Comparison of ENCODE assay signal across 16 cellular contexts in genomic region chr12:109421355-109422087, GRCh38. TPM values are rescaled to one million over a fixed set of nuclear protein-coding genes. Genes with fewer than 3 reads are reported as not detected.
DNase-seq lines count a peak whose midpoint lies in the region; ATAC-seq, FAIRE-seq and TF ChIP-seq lines count a peak whose summit lies in the region.
"Had no signal": no experiment of that assay in that cellular context is flagged by ENCODE, and none has a peak within 500 bp of the region (broad histone marks: within the 10 kb centered on the region; RNA-seq: fewer than 3 reads in every experiment).

No MANE protein-coding gene starts in this region.

- ATAC-seq in HepG2: no peak
- no peak for ATAC-seq in right lobe of liver
- ATAC-seq in IMR-90 (ENCODE audit: low read depth): no peak; the same call in 1 of the 2 replicates

- H2BK120ac ChIP-seq in IMR-90 (ENCODE audit: low read depth, low read length): no peak overlapping the region
- no peak overlapping the region for H2BK120ac ChIP-seq in mesendoderm (ENCODE audit: low read depth, low read length)

- TF ChIP-seq RAD21 in HepG2 (CRISPR knock-in tag; IDR thresholded peaks at IDR 0.05) (no peak), IMR-90 (IDR thresholded peaks at IDR 0.05; ENCODE audit: low read length) (no peak)

- H3K9ac ChIP-seq in HepG2 (ENCODE audit: insufficient read depth, low read depth, low read length) (no peak overlapping the region), IMR-90 (ENCODE audit: low read depth, low read length) (no peak overlapping the region), mammary epithelial cell (ENCODE audit: insufficient read depth, low read length) (no peak overlapping the region), mesendoderm (ENCODE audit: low read length) (no peak overlapping the region)
- H3K9ac ChIP-seq: KMS-11 had no signal

- H4K8ac ChIP-seq in IMR-90 (ENCODE audit: low read depth in 2 of 2, low read length in 2 of 2): no peak overlapping the region
- no peak overlapping the region for H4K8ac ChIP-seq in mesendoderm (ENCODE audit: low read depth, low read length)

- H3K9me3 ChIP-seq in HepG2 (ENCODE audit: low read length): no peaks in the 10 kb centered on the region
- no peaks in the 10 kb centered on the region for H3K9me3 ChIP-seq in right lobe of liver
- no peaks in the 10 kb centered on the region for H3K9me3 ChIP-seq in IMR-90 (ENCODE audit: control insufficient read depth, insufficient read depth, low read length)
- H3K9me3 ChIP-seq in spleen: peaks cover 0 to 7% (median 0%) of the 10 kb centered on the region in 8 donors
- no peaks in the 10 kb centered on the region for H3K9me3 ChIP-seq in mammary epithelial cell (replicated peaks; ENCODE audit: insufficient read depth, low read length)
- H3K9me3 ChIP-seq: HAP-1 had no signal

- TF ChIP-seq EP300 in HepG2 (IDR thresholded peaks at IDR 0.05; ENCODE audit: low read depth in 2 of 2, low read length in 2 of 2) (no peak), HepG2 (CRISPR knock-in tag; IDR thresholded peaks at IDR 0.05; ENCODE audit: borderline replicate concordance) (no peak)

- 0 out of 2 replicates have a peak, but pooled peaks cover 2% of the 10 kb centered on the region for H3K9me1 ChIP-seq in IMR-90 (ENCODE audit: insufficient read depth, low read length)

- H3K79me1 ChIP-seq in IMR-90 (ENCODE audit: low read depth in 1 of 2, low read length in 2 of 2) (no peaks in the 10 kb centered on the region), mesendoderm (ENCODE audit: low read length) (no peaks in the 10 kb centered on the region)

- H3K36me3 ChIP-seq in HepG2 (replicated peaks in 1 of 2; ENCODE audit: control insufficient read depth in 1 of 2, insufficient read depth in 2 of 2, low read length in 2 of 2) (no peaks in the 10 kb centered on the region), right lobe of liver (no peaks in the 10 kb centered on the region), IMR-90 (ENCODE audit: control insufficient read depth, insufficient read depth, low read length) (no peaks in the 10 kb centered on the region), spleen (no peaks in the 10 kb centered on the region), mammary epithelial cell (ENCODE audit: insufficient read depth, low read length) (no peaks in the 10 kb centered on the region), mesendoderm (ENCODE audit: control insufficient read depth, insufficient read depth, low read length) (no peaks in the 10 kb centered on the region)
- H3K36me3 ChIP-seq: HAP-1 had no signal

- TF ChIP-seq CTCF in HepG2 (CRISPR knock-in tag; IDR thresholded peaks at IDR 0.05): no peak
- TF ChIP-seq CTCF in right lobe of liver (IDR thresholded peaks at IDR 0.05): no peak
- no peak for TF ChIP-seq CTCF in IMR-90 (conservative IDR thresholded peaks at IDR 0.05; ENCODE audit: low read depth, low read length)
- no peak for TF ChIP-seq CTCF in fibroblast of the aortic adventitia (IDR thresholded peaks at IDR 0.05; ENCODE audit: insufficient read depth, low read length)
- no peak for TF ChIP-seq CTCF in spleen (IDR thresholded peaks at IDR 0.05 in 8 of 11, conservative IDR thresholded peaks at IDR 0.05 in 3 of 11)
- TF ChIP-seq CTCF in mammary epithelial cell (conservative IDR thresholded peaks at IDR 0.05 in 1 of 2, IDR thresholded peaks at IDR 0.05 in 1 of 2; ENCODE audit: extremely low read depth in 1 of 2, insufficient read depth in 1 of 2, low read depth in 1 of 2, low read length in 2 of 2): no peak

- no peak overlapping the region for H4K5ac ChIP-seq in IMR-90 (ENCODE audit: low read depth, low read length)
- no peak overlapping the region for H4K5ac ChIP-seq in mesendoderm (ENCODE audit: low read length)

- no peak overlapping the region for H3K14ac ChIP-seq in IMR-90 (replicated peaks; ENCODE audit: low read depth, low read length)

- H3K23ac ChIP-seq in IMR-90 (ENCODE audit: low read depth, low read length) (no peak overlapping the region), mesendoderm (ENCODE audit: low read length) (no peak overlapping the region)

- H3K4me1 ChIP-seq in HepG2 (ENCODE audit: insufficient read depth, low read length) (no peaks in the 10 kb centered on the region), right lobe of liver (no peaks in the 10 kb centered on the region), IMR-90 (ENCODE audit: control insufficient read depth, insufficient read depth, low read length) (no peaks in the 10 kb centered on the region; the same call in none of the 2 replicates), spleen (no peaks in the 10 kb centered on the region), mammary epithelial cell (ENCODE audit: insufficient read depth, low read length) (no peaks in the 10 kb centered on the region), mesendoderm (ENCODE audit: control insufficient read depth, low read depth, low read length) (no peaks in the 10 kb centered on the region)

- H3K27ac ChIP-seq in HepG2 (ENCODE audit: extremely low read length, insufficient read depth, low read length) (no peak overlapping the region), right lobe of liver (no peak overlapping the region), IMR-90 (ENCODE audit: insufficient read depth, low read length) (no peak overlapping the region), spleen (no peak overlapping the region), mammary epithelial cell (ENCODE audit: insufficient read depth, low read depth, low read length) (no peak overlapping the region), mesendoderm (ENCODE audit: low read depth, low read length) (no peak overlapping the region)
- H3K27ac ChIP-seq: C4-2B, KMS-11 had no signal

- POLR2A ChIA-PET in HepG2 (lab: Yijun Ruan, JAX) (no interaction called here), IMR-90 (lab: Charles Lee; ENCODE audit: unreplicated experiment) (no interaction called here)

- WGBS in HepG2 (ENCODE audit: low lambda C conversion rate): 28% methylated on average over 6 of the region's 8 CpGs
- 77% methylated on average over 6 of the region's 8 CpGs for WGBS in right lobe of liver (ENCODE audit: insufficient coverage, low coverage, low lambda C conversion rate, missing lambda C conversion rate)
- no CpG with 5 or more reads among the region's 8 CpGs for WGBS in IMR-90 (ENCODE audit: extremely low coverage in 2 of 2, insufficient read length in 1 of 2), 2 experiments
- WGBS in spleen, 5 donors: 69 to 86% (median 79%) methylated on average over 8 of the region's 8 CpGs
- WGBS in mammary epithelial cell (ENCODE audit: low coverage, missing lambda C conversion rate): 46% methylated on average over 7 of the region's 8 CpGs
- WGBS in mesendoderm (ENCODE audit: extremely low coverage, insufficient coverage, low lambda C conversion rate): no CpG with 5 or more reads among the region's 8 CpGs

- H2AFZ ChIP-seq in HepG2 (ENCODE audit: low read length) (no peak overlapping the region), IMR-90 (replicated peaks; ENCODE audit: low read length, poor library complexity) (peak overlapping the region; percentile 5), mammary epithelial cell (ENCODE audit: low read depth, low read length) (no peak overlapping the region)

- no peak for FAIRE-seq in HepG2 (lab: Jason Lieb, UNC)
- FAIRE-seq: GM12891 had no signal

- H2AK5ac ChIP-seq in IMR-90 (ENCODE audit: low read depth, low read length): no peak overlapping the region
- no peak overlapping the region for H2AK5ac ChIP-seq in mesendoderm (ENCODE audit: low read length)

- H2BK20ac ChIP-seq in IMR-90 (ENCODE audit: low read depth, low read length): no peak overlapping the region

- no peak overlapping the region for H4K91ac ChIP-seq in IMR-90 (ENCODE audit: insufficient read depth, low read depth, low read length)

- no peak overlapping the region for H3K4ac ChIP-seq in IMR-90 (ENCODE audit: low read depth, low read length)
- H3K4ac ChIP-seq in mesendoderm (ENCODE audit: low read depth, low read length): no peak overlapping the region

- no TSS peak for BruUV-seq in HepG2 (replicated peaks; lab: Mats Ljungman, UMichigan)
- BruUV-seq in IMR-90 (replicated peaks; lab: Mats Ljungman, UMichigan): no TSS peak
- no TSS peak for BruUV-seq in mammary epithelial cell (replicated peaks; lab: Mats Ljungman, UMichigan)

- in situ Hi-C loops in HepG2 (cut with HindIII; ENCODE audit: extremely low pct_ligation_motif_present, low pct_unique_long_range_greater_than_20kb) (no loop called here), IMR-90 (cut with MboI; ENCODE audit: low sequenced_read_pairs) (loop anchor here (10.0 kb wide), 1 partner anchor 353 kb away; no protein-coding TSS in a partner anchor), mammary epithelial cell (cut with MboI; ENCODE audit: low sequenced_read_pairs in 2 of 2) (loop anchor here (10.0 kb wide), 1 partner anchor 353 kb away; no protein-coding TSS in a partner anchor)

- no peak overlapping the region for H3K56ac ChIP-seq in IMR-90 (ENCODE audit: extremely low read depth, insufficient read depth, low read length)
- no peak overlapping the region for H3K56ac ChIP-seq in mesendoderm (ENCODE audit: low read length)

- H3K4me2 ChIP-seq in HepG2 (ENCODE audit: low read depth, low read length) (no peak overlapping the region), IMR-90 (ENCODE audit: low read depth, low read length) (no peak overlapping the region), mammary epithelial cell (ENCODE audit: insufficient read depth, low read depth, low read length) (no peak overlapping the region), mesendoderm (ENCODE audit: low read length) (no peak overlapping the region)
- H3K4me2 ChIP-seq: KMS-11 had no signal

- CTCF ChIA-PET in HepG2 (lab: Yijun Ruan, JAX; ENCODE audit: low intra/inter-chr PET ratio, low total read pairs): no interaction called here
- CTCF ChIA-PET in IMR-90 (lab: Yijun Ruan, JAX): no interaction called here
- CTCF ChIA-PET in mammary epithelial cell (lab: Charles Lee; ENCODE audit: low non-redundant PET): no interaction called here

- H2BK5ac ChIP-seq in IMR-90 (ENCODE audit: low read depth, low read length, poor library complexity, severe bottlenecking) (no peak overlapping the region), mesendoderm (ENCODE audit: low read length) (no peak overlapping the region)

- intact Hi-C loops in HepG2 (cut with micrococcal nuclease; ENCODE audit: unreplicated experiment) (no loop called here), right lobe of liver (cut with DNase I) (no loop called here), IMR-90 (cut with micrococcal nuclease) (no loop called here), spleen (cut with DNase I; ENCODE audit: low total_unique reads) (no loop called here), mammary epithelial cell (cut with micrococcal nuclease) (no loop called here)

- H4K20me1 ChIP-seq in HepG2 (ENCODE audit: insufficient read depth, low read length) (no peaks in the 10 kb centered on the region), IMR-90 (ENCODE audit: insufficient read depth, low read length) (no peaks in the 10 kb centered on the region), mammary epithelial cell (ENCODE audit: insufficient read depth, low read length) (peaks cover 2% of the 10 kb centered on the region)

- dilution Hi-C loops in IMR-90 (cut with HindIII; ENCODE audit: low sequenced_read_pairs, unreplicated experiment): no loop called here
- dilution Hi-C loops in mammary epithelial cell (cut with HindIII; ENCODE audit: low sequenced_read_pairs): no loop called here

- no peak overlapping the region for H2BK15ac ChIP-seq in IMR-90 (ENCODE audit: low read depth, low read length)
- H2BK15ac ChIP-seq in mesendoderm (replicated peaks; ENCODE audit: low read depth): no peak overlapping the region

- H2AK9ac ChIP-seq in IMR-90 (replicated peaks; ENCODE audit: low read depth, low read length, poor library complexity): no peak overlapping the region

- TF ChIP-seq POLR2A in HepG2 (IDR thresholded peaks at IDR 0.05; ENCODE audit: insufficient read depth in 1 of 2, low read depth in 2 of 2, low read length in 2 of 2) (no peak), right lobe of liver (IDR thresholded peaks at IDR 0.05) (no peak), IMR-90 (IDR thresholded peaks at IDR 0.05; ENCODE audit: low read depth, low read length) (no peak), spleen (IDR thresholded peaks at IDR 0.05) (no peak)

- DNase-seq in HepG2 (ENCODE audit: low spot score): no peak
- no peak for DNase-seq in right lobe of liver
- DNase-seq in IMR-90: peak; percentile 20
- DNase-seq in fibroblast of the aortic adventitia (ENCODE audit: low read depth): peak; percentile 15
- DNase-seq in spleen: peak; percentile 22
- DNase-seq in cerebellum (ENCODE audit: low spot score): no peak
- no peak for DNase-seq in mammary epithelial cell
- DNase-seq in mesendoderm: no peak
- DNase-seq: ACHN; CD4-positive, alpha-beta memory T cell; DMS79 treated with DMSO at 0.1 percent for 48 hours; GOT3 had no signal

- H3K79me2 ChIP-seq in HepG2 (ENCODE audit: insufficient read depth, low read length) (no peaks in the 10 kb centered on the region), mammary epithelial cell (ENCODE audit: insufficient read depth, low read length) (no peaks in the 10 kb centered on the region), mesendoderm (ENCODE audit: control insufficient read depth, insufficient read depth, low read length) (no peaks in the 10 kb centered on the region)

- H3K18ac ChIP-seq in IMR-90 (ENCODE audit: low read depth, low read length) (no peak overlapping the region), mesendoderm (ENCODE audit: low read length) (no peak overlapping the region)

- H3K27me3 ChIP-seq in HepG2 (ENCODE audit: control insufficient read depth in 1 of 2, insufficient read depth in 2 of 2, low read length in 2 of 2) (no peaks in the 10 kb centered on the region; a peak in 1 of 5 replicates), right lobe of liver (no peaks in the 10 kb centered on the region), IMR-90 (ENCODE audit: control insufficient read depth, insufficient read depth, low read length) (peaks cover 17% of the 10 kb centered on the region; the same call in 1 of the 2 replicates), spleen (replicated peaks in 1 of 7) (peaks cover 0 to 27% (median 0%) of the 10 kb centered on the region in 7 donors), mammary epithelial cell (ENCODE audit: insufficient read depth, low read length) (peaks cover 2% of the 10 kb centered on the region), mesendoderm (ENCODE audit: insufficient read depth, low read length, poor library complexity) (no peaks in the 10 kb centered on the region)

- H3K4me3 ChIP-seq in HepG2 (replicated peaks in 1 of 3; ENCODE audit: insufficient read depth in 1 of 3, low read depth in 2 of 3, low read length in 3 of 3) (no peak overlapping the region), right lobe of liver (no peak overlapping the region), IMR-90 (ENCODE audit: insufficient read depth, low read depth, low read length) (no peak overlapping the region), fibroblast of the aortic adventitia (ENCODE audit: low read depth, low read length) (no peak overlapping the region), spleen (no peak overlapping the region), mammary epithelial cell (replicated peaks in 1 of 3; ENCODE audit: insufficient read depth in 1 of 3, low read depth in 2 of 3, low read length in 3 of 3) (no peak overlapping the region), mesendoderm (ENCODE audit: low read length) (no peak overlapping the region)
- H3K4me3 ChIP-seq: HAP-1 had no signal

RNA-seq across cellular contexts. Expression of gene KCTD10, which starts 55.6 kb away (rescaled TPM):
- total RNA-seq in HepG2 (2016; rRNA removed; fragmentation: Illumina TruSeq; extraction: Trizol) (6.9 and 12.5 TPM in 2 replicates), right lobe of liver (10 to 100 TPM in 4 of 6 experiments, 1 to 10 TPM in 2; 5.8 to 20.2 (median 11.6) TPM), IMR-90 (2012; rRNA removed) (72.1 and 77.2 TPM in 2 replicates), fibroblast of the aortic adventitia (ENCODE audit: low replicate concordance) (90.9 and 91.7 TPM in 2 replicates), spleen (10 to 100 TPM; 43.4 to 72.5 (median 49.9) TPM), cerebellum (48.3 TPM), mammary epithelial cell (100 to 1,000 TPM in 1 of 2 donors, 10 to 100 TPM in 1; 71.2 to 125 TPM)
- 2.1 and 3.7 TPM in 2 replicates for total RNA-seq in HepG2 (2016; cell fraction: cytosol; rRNA removed; fragmentation: Illumina TruSeq; extraction: Trizol; ENCODE audit: low read depth)
- total RNA-seq in HepG2 (2016; cell fraction: insoluble cytoplasmic fraction; rRNA removed; fragmentation: Illumina TruSeq; extraction: Trizol): 6.4 and 9.2 TPM in 2 replicates
- total RNA-seq in HepG2 (2016; cell fraction: membrane; rRNA removed; fragmentation: Illumina TruSeq; extraction: Trizol): 5.5 and 5.7 TPM in 2 replicates
- 11.5 and 12.2 TPM in 2 replicates for total RNA-seq in HepG2 (2016; cell fraction: nucleus; rRNA removed; fragmentation: Illumina TruSeq; extraction: Trizol)
- polyA plus RNA-seq in HepG2 (2011; rRNA removed) (25.4 and 30.2 TPM in 2 replicates), IMR-90 (2012; rRNA removed) (82.8 and 88.4 TPM in 2 replicates), spleen (10 to 100 TPM; 10.4 to 20.6 (median 11.7) TPM), mammary epithelial cell (72.5 TPM)
- polyA plus RNA-seq in HepG2 (2011; cell fraction: cytosol; rRNA removed): 21.1 and 22.0 TPM in 2 replicates
- polyA plus RNA-seq in HepG2 (2011; cell fraction: nucleus; rRNA removed): 28.4 and 32.1 TPM in 2 replicates
- 11.1 TPM in 2 replicates for polyA plus RNA-seq in HepG2 (2012)
- polyA plus RNA-seq in HepG2 (2016; cell fraction: cytosol; fragmentation: Illumina TruSeq; extraction: Trizol; ENCODE audit: low read depth): 1.4 and 1.7 TPM in 2 replicates
- 21.4 and 22.8 TPM in 2 replicates for polyA plus RNA-seq in HepG2 (2016; cell fraction: insoluble cytoplasmic fraction; fragmentation: Illumina TruSeq; extraction: Trizol; ENCODE audit: low read depth)
- polyA plus RNA-seq in HepG2 (2016; cell fraction: membrane; fragmentation: Illumina TruSeq; extraction: Trizol; ENCODE audit: low read depth): 4.0 and 4.6 TPM in 2 replicates
- 18.0 and 18.6 TPM in 2 replicates for polyA plus RNA-seq in HepG2 (2016; cell fraction: nucleus; fragmentation: Illumina TruSeq; extraction: Trizol; ENCODE audit: insufficient read depth, low read depth)
- 96.2 and 112 TPM in 2 replicates for polyA minus RNA-seq in HepG2 (2011; rRNA and poly(A)+ RNA removed; ENCODE audit: low replicate concordance)
- polyA minus RNA-seq in HepG2 (2011; cell fraction: cytosol; rRNA and poly(A)+ RNA removed): 15.2 and 22.8 TPM in 2 replicates
- polyA minus RNA-seq in HepG2 (2011; cell fraction: nucleus; rRNA and poly(A)+ RNA removed): 33.0 and 56.2 TPM in 2 replicates
- 59.8 and 83.6 TPM in 2 replicates for polyA plus RNA-seq in IMR-90 (2012; cell fraction: cytosol; rRNA removed)
- 122 and 137 TPM in 2 replicates for polyA plus RNA-seq in IMR-90 (2012; cell fraction: nucleus; rRNA removed; ENCODE audit: low replicate concordance)
- polyA minus RNA-seq in mammary epithelial cell: 126 TPM
- polyA plus RNA-seq in mesendoderm (2013, experiment 1 of 2): 53.1 TPM
- polyA plus RNA-seq in mesendoderm (2013, experiment 2 of 2): 49.7 TPM

RNA-seq across cellular contexts. Expression of gene UBE3B, which starts 55.9 kb away (rescaled TPM):
- 25.3 and 31.5 TPM in 2 replicates for total RNA-seq in HepG2 (2016; rRNA removed; fragmentation: Illumina TruSeq; extraction: Trizol)
- total RNA-seq in HepG2 (2016; cell fraction: cytosol; rRNA removed; fragmentation: Illumina TruSeq; extraction: Trizol; ENCODE audit: low read depth): 30.2 and 32.0 TPM in 2 replicates
- total RNA-seq in HepG2 (2016; cell fraction: insoluble cytoplasmic fraction; rRNA removed; fragmentation: Illumina TruSeq; extraction: Trizol): 26.5 and 33.2 TPM in 2 replicates
- 41.9 and 47.4 TPM in 2 replicates for total RNA-seq in HepG2 (2016; cell fraction: membrane; rRNA removed; fragmentation: Illumina TruSeq; extraction: Trizol)
- total RNA-seq in HepG2 (2016; cell fraction: nucleus; rRNA removed; fragmentation: Illumina TruSeq; extraction: Trizol): 27.6 and 29.3 TPM in 2 replicates
- 22.7 and 26.0 TPM in 2 replicates for polyA plus RNA-seq in HepG2 (2011; rRNA removed)
- 14.5 and 17.1 TPM in 2 replicates for polyA plus RNA-seq in HepG2 (2011; cell fraction: cytosol; rRNA removed)
- 61.8 and 62.4 TPM in 2 replicates for polyA plus RNA-seq in HepG2 (2011; cell fraction: nucleus; rRNA removed)
- 11.8 and 14.4 TPM in 2 replicates for polyA plus RNA-seq in HepG2 (2012)
- 26.4 and 35.0 TPM in 2 replicates for polyA plus RNA-seq in HepG2 (2016; cell fraction: cytosol; fragmentation: Illumina TruSeq; extraction: Trizol; ENCODE audit: low read depth)
- polyA plus RNA-seq in HepG2 (2016; cell fraction: insoluble cytoplasmic fraction; fragmentation: Illumina TruSeq; extraction: Trizol; ENCODE audit: low read depth): 22.0 and 25.4 TPM in 2 replicates
- polyA plus RNA-seq in HepG2 (2016; cell fraction: membrane; fragmentation: Illumina TruSeq; extraction: Trizol; ENCODE audit: low read depth): 28.4 and 35.1 TPM in 2 replicates
- polyA plus RNA-seq in HepG2 (2016; cell fraction: nucleus; fragmentation: Illumina TruSeq; extraction: Trizol; ENCODE audit: insufficient read depth, low read depth): 28.2 and 30.2 TPM in 2 replicates
- polyA minus RNA-seq in HepG2 (2011; rRNA and poly(A)+ RNA removed; ENCODE audit: low replicate concordance): 27.1 and 49.0 TPM in 2 replicates
- 13.7 and 15.7 TPM in 2 replicates for polyA minus RNA-seq in HepG2 (2011; cell fraction: cytosol; rRNA and poly(A)+ RNA removed)
- polyA minus RNA-seq in HepG2 (2011; cell fraction: nucleus; rRNA and poly(A)+ RNA removed): 55.0 and 69.5 TPM in 2 replicates
- total RNA-seq in right lobe of liver: 10 to 100 TPM; 15.3 to 31.8 (median 22.5) TPM
- total RNA-seq in IMR-90 (2012; rRNA removed): 18.8 and 19.4 TPM in 2 replicates
- polyA plus RNA-seq in IMR-90 (2012; rRNA removed): 24.3 and 24.9 TPM in 2 replicates
- polyA plus RNA-seq in IMR-90 (2012; cell fraction: cytosol; rRNA removed): 17.0 and 19.0 TPM in 2 replicates
- polyA plus RNA-seq in IMR-90 (2012; cell fraction: nucleus; rRNA removed; ENCODE audit: low replicate concordance): 49.8 and 61.5 TPM in 2 replicates
- 28.1 and 43.0 TPM in 2 replicates for total RNA-seq in fibroblast of the aortic adventitia (ENCODE audit: low replicate concordance)
- 10 to 100 TPM; 33.1 to 63.1 (median 43.1) TPM for total RNA-seq in spleen
- polyA plus RNA-seq in spleen: 1 to 10 TPM; 5.7 to 9.2 (median 6.9) TPM
- total RNA-seq in cerebellum: 36.1 TPM
- 10 to 100 TPM; 31.2 to 53.7 TPM for total RNA-seq in mammary epithelial cell
- 21.5 TPM for polyA plus RNA-seq in mammary epithelial cell
- polyA minus RNA-seq in mammary epithelial cell: 103 TPM
- 13.1 TPM for polyA plus RNA-seq in mesendoderm (2013, experiment 1 of 2)
- polyA plus RNA-seq in mesendoderm (2013, experiment 2 of 2): 13.5 TPM

Comparison
In these comparisons a context has a peak if more than half of its experiments do, and no peak if none do; other contexts are left out.
1. DNase-seq: peak in IMR-90 (single experiment), fibroblast of the aortic adventitia (single experiment) and spleen (single experiment); none in HepG2 (single experiment), right lobe of liver (0 of 3), cerebellum (single experiment), mammary epithelial cell (single experiment) and mesendoderm (single experiment).